In the genomic region with DNA sequence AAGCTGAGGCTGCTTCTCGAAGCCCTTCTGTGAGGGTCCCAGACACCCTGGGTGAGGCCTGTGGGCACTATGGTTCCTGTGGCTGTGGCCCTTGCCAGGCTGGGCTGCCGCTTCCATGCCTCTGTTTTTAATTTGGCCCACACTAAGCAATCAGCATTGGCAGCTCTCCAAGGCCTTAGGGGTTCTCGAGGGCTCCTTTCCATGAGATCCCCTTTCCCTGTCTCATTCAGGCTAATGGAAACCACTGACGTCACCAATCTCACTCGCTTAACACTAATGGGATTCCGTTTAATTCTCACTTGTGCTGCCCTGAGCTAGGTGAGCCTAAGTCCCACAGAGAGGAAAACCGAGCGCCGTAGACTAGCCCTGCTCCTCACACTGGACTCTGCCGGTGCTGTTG, we compare ENCODE assay signal across 21 cellular contexts.
DNase-seq lines count a peak whose midpoint lies in the region; ATAC-seq and TF ChIP-seq lines count a peak whose summit lies in the region.
"Had no signal": no experiment of that assay in that cellular context is flagged by ENCODE, and none has a peak within 500 bp of the region (broad histone marks: within the 10 kb centered on the region; RNA-seq: fewer than 3 reads in every experiment).

No MANE protein-coding gene starts in this region.

- H3K4me1 ChIP-seq in A673 (ENCODE audit: insufficient read depth, low read length, poor library complexity, severe bottlenecking), result no peaks in the 10 kb centered on the region

- ATAC-seq in GM18907 (IDR thresholded peaks at IDR 0.05; ENCODE audit: unreplicated experiment), result no peak
- ATAC-seq: GM23338 had no signal

- no peak overlapping the region for H3K27ac ChIP-seq in A673 (ENCODE audit: low read depth, low read length, poor library complexity, severe bottlenecking)

- H3K27me3 ChIP-seq in A673 (replicated peaks; ENCODE audit: insufficient read depth, low read depth, low read length, poor library complexity), result no peaks in the 10 kb centered on the region

- no TSS peak for BruUV-seq in A673 (replicated peaks; lab: Mats Ljungman, UMichigan)

- POLR2A ChIA-PET in A673 (lab: Charles Lee; ENCODE audit: low non-redundant PET), result no interaction called here

- no peak overlapping the region for H3K4me3 ChIP-seq in A673 (ENCODE audit: low read depth, low read length, poor library complexity, severe bottlenecking)
- H3K4me3 ChIP-seq: GM23338 had no signal

- no peaks in the 10 kb centered on the region for H3K9me3 ChIP-seq in A673 (ENCODE audit: low read depth, low read length, poor library complexity, severe bottlenecking)

- TF ChIP-seq CTCF in A673 (conservative IDR thresholded peaks at IDR 0.05; ENCODE audit: low read depth, low read length) (no peak), CD14-positive monocyte (IDR thresholded peaks at IDR 0.05) (no peak)

- no peaks in the 10 kb centered on the region for H3K36me3 Mint-ChIP-seq in CD14-positive monocyte
- H3K36me3 Mint-ChIP-seq: type B pancreatic cell had no signal

- H3K4me3 Mint-ChIP-seq in CD14-positive monocyte, result no peak overlapping the region
- H3K4me3 Mint-ChIP-seq: activated T-helper 1 cell treated with anti-CD3 and anti-CD28 coated beads, Interleukin-12 subunit alpha, Interleukin-12 subunit beta, Interleukin-2, Interleukin-4 antibody, amounts not matched to agents 30 ng/mL and 10 ng/mL and 1 ng/mL, durations not matched to agents 14 hours and 24 hours and 36 hours; CD4-positive, alpha-beta T cell; GM23338; stimulated activated naive CD8-positive, alpha-beta T cell treated with anti-CD3 and anti-CD28 coated beads, Interleukin-15, Interleukin-2, amounts not matched to agents 100 ng/mL and 50 ng/mL, for 24 hours; type B pancreatic cell had no signal

- H3K36me3 ChIP-seq in A673 (ENCODE audit: insufficient read depth, low read length, poor library complexity, severe bottlenecking), result no peaks in the 10 kb centered on the region

- DNase-seq in A673 (ENCODE audit: low spot score), result peak; percentile 52
- peak; percentile 87 for DNase-seq in NCI-H1092 treated with DMSO at 0.1 percent for 48 hours (lab: John Stamatoyannopoulos, UW)
- peak; percentile 66 to 89 for DNase-seq in NCI-H524 (lab: John Stamatoyannopoulos, UW)
- DNase-seq in dermis blood vessel endothelial cell, result peak; percentile 36
- no peak for DNase-seq in epidermal melanocyte (ENCODE audit: insufficient read length, low spot score)
- DNase-seq in CD14-positive monocyte (ENCODE audit: low spot score), result no peak
- DNase-seq in SHP77 treated with DMSO at 0.1 percent for 48 hours (lab: John Stamatoyannopoulos, UW), result no peak
- DNase-seq: ACHN; activated CD4-positive, CD25-positive, alpha-beta regulatory T cell treated with anti-CD3 and anti-CD28 coated beads, Interleukin-2, amount 50 U/mL, for 72 hours; CD4-positive, alpha-beta T cell; erythroblast; glutamatergic neuron; NCI-H1930; SIG-M5; stimulated activated CD4-positive, alpha-beta T cell treated with anti-CD3 and anti-CD28 coated beads, Interleukin-1b, Interleukin-23, amount 100 ng/mL, for 48 hours; T-helper 9 cell had no signal

- no peaks in the 10 kb centered on the region for H3K4me1 Mint-ChIP-seq in CD14-positive monocyte
- H3K4me1 Mint-ChIP-seq: GM23338 had no signal

- H3K27me3 Mint-ChIP-seq in CD14-positive monocyte (ENCODE audit: low read depth in 3 of 3), result no peaks in the 10 kb centered on the region
- H3K27me3 Mint-ChIP-seq: CD4-positive, alpha-beta T cell; stimulated activated naive CD8-positive, alpha-beta T cell treated with anti-CD3 and anti-CD28 coated beads, Interleukin-15, Interleukin-2, amounts not matched to agents 100 ng/mL and 50 ng/mL, for 24 hours; type B pancreatic cell had no signal

- intact Hi-C loops in A673 (cut with micrococcal nuclease; ENCODE audit: unreplicated experiment), result no loop called here
- intact Hi-C loops in CD14-positive monocyte (cut with micrococcal nuclease), result no loop called here

- no peak overlapping the region for H3K27ac Mint-ChIP-seq in CD14-positive monocyte
- H3K27ac Mint-ChIP-seq: activated T-helper 1 cell treated with anti-CD3 and anti-CD28 coated beads, Interleukin-12 subunit alpha, Interleukin-12 subunit beta, Interleukin-2, Interleukin-4 antibody, amounts not matched to agents 30 ng/mL and 10 ng/mL and 1 ng/mL, durations not matched to agents 14 hours and 24 hours and 36 hours; CD4-positive, alpha-beta T cell; GM23338; stimulated activated naive CD8-positive, alpha-beta T cell treated with anti-CD3 and anti-CD28 coated beads, Interleukin-15, Interleukin-2, amounts not matched to agents 100 ng/mL and 50 ng/mL, for 24 hours; type B pancreatic cell had no signal

- peaks cover 0 to 12% (median 0%) of the 10 kb centered on the region in 7 donors for H3K9me3 Mint-ChIP-seq in CD14-positive monocyte
- H3K9me3 Mint-ChIP-seq: activated T-helper 1 cell treated with anti-CD3 and anti-CD28 coated beads, Interleukin-12 subunit alpha, Interleukin-12 subunit beta, Interleukin-2, Interleukin-4 antibody, amounts not matched to agents 30 ng/mL and 10 ng/mL and 1 ng/mL, durations not matched to agents 14 hours and 24 hours and 36 hours; CD4-positive, alpha-beta T cell; stimulated activated naive CD8-positive, alpha-beta T cell treated with anti-CD3 and anti-CD28 coated beads, Interleukin-15, Interleukin-2, amounts not matched to agents 100 ng/mL and 50 ng/mL, for 24 hours; type B pancreatic cell had no signal

- CTCF ChIA-PET in A673 (lab: Charles Lee), result interaction anchor here (1.1 kb wide), 1 partner anchor 8 kb away, joined by 4 read pairs; no protein-coding TSS in a partner anchor

Comparison
In these comparisons a context has a peak if more than half of its experiments do, and no peak if none do; other contexts are left out.
1. DNase-seq: peak in A673 (single experiment), NCI-H1092 treated with DMSO at 0.1 percent for 48 hours (single experiment), NCI-H524 (2 of 2) and dermis blood vessel endothelial cell (single experiment); none in epidermal melanocyte (single experiment), CD14-positive monocyte (single experiment) and SHP77 treated with DMSO at 0.1 percent for 48 hours (single experiment).